In the genomic region with DNA sequence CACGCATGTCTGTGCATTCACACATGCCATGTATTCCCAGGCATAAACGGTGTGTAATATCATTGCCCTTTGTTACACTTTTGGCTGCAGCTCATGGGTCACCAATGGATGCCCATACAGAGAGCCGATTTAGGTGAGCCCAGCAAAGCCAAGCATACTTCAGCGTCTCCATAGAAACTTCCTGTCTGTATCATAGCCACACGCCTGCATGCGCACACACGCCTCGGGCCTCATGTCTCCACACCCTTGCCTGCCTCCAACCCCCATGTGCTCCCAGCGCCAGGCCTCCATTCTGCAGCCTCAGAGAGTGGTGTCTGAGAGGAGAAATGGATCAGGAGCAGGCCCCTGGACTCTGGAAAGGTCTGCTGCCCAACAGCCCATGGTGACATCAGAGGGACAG, we compare ENCODE assay signal across 20 cellular contexts. TPM values are rescaled to one million over a fixed set of nuclear protein-coding genes. Genes with fewer than 3 reads are reported as not detected.
"Had no signal": no experiment of that assay in that cellular context is flagged by ENCODE, and none has a peak within 500 bp of the region (broad histone marks: within the 10 kb centered on the region; RNA-seq: fewer than 3 reads in every experiment).

No MANE protein-coding gene starts in this region.

- H3K4me3 ChIP-seq: esophagus squamous epithelium, hepatocyte, mucosa of descending colon, prostate gland, right lobe of liver, testis, tibial nerve had no signal

- H3K9me3 ChIP-seq: esophagus squamous epithelium, mucosa of descending colon, prostate gland, right lobe of liver, testis, tibial nerve had no signal

- H3K4me2 ChIP-seq: hepatocyte had no signal

- H3K9ac ChIP-seq: parathyroid adenoma had no signal

- H3K4me1 ChIP-seq: parathyroid adenoma, prostate gland, right lobe of liver, testis, tibial nerve had no signal

- H2AFZ ChIP-seq: hepatocyte, parathyroid adenoma had no signal

- H3K36me3 ChIP-seq: esophagus squamous epithelium, prostate gland, right lobe of liver had no signal

- H3K27me3 ChIP-seq: hepatocyte, right lobe of liver, testis, tibial nerve had no signal

- H3K27ac ChIP-seq: epithelial cell of prostate, hepatocyte, parathyroid adenoma, prostate gland, right lobe of liver, testis, tibial nerve had no signal

- ATAC-seq: mucosa of descending colon; naive thymus-derived CD8-positive, alpha-beta T cell; right lobe of liver; stimulated activated naive B cell treated with anti-CD40 and anti-IgM and Interleukin-4, amounts not matched to agents 10 μg/mL and 1 μg/mL and 100 μg/mL, for 72 hours; stimulated activated naive CD8-positive, alpha-beta T cell treated with anti-CD3 and anti-CD28 coated beads, Interleukin-15, amount 100 ng/mL, for 72 hours had no signal

- DNase-seq: effector memory CD4-positive, alpha-beta T cell; esophagus squamous epithelium; foreskin fibroblast; kidney glomerular epithelial cell; mucosa of descending colon; naive thymus-derived CD8-positive, alpha-beta T cell; occipital lobe; retina; right lobe of liver; stimulated activated CD4-positive, alpha-beta T cell treated with anti-CD3 and anti-CD28 coated beads, Interleukin-1b, Interleukin-23, amount 100 ng/mL, for 48 hours; stimulated activated CD4-positive, alpha-beta T cell treated with anti-CD3 and anti-CD28 coated beads, Interleukin-4, amount 100 ng/mL, for 24 hours; stimulated activated naive B cell treated with anti-CD40 and anti-IgM and Interleukin-4, amounts not matched to agents 10 μg/mL and 1 μg/mL and 100 μg/mL, for 72 hours; stimulated activated naive CD8-positive, alpha-beta T cell treated with anti-CD3 and anti-CD28 coated beads, Interleukin-15, amount 100 ng/mL, for 72 hours; testis had no signal

RNA-seq across cellular contexts. Expression of gene ADGRF3, which starts 34.1 kb away (rescaled TPM):
- total RNA-seq: subcutaneous adipose tissue had no signal
